Comparison of ENCODE assay signal across 16 cellular contexts in genomic region chr19:46764817-46765291, GRCh38. TPM values are rescaled to one million over a fixed set of nuclear protein-coding genes. Genes with fewer than 3 reads are reported as not detected.
DNase-seq lines count a peak whose midpoint lies in the region; ATAC-seq and TF ChIP-seq lines count a peak whose summit lies in the region.
"Had no signal": no experiment of that assay in that cellular context is flagged by ENCODE, and none has a peak within 500 bp of the region (broad histone marks: within the 10 kb centered on the region; RNA-seq: fewer than 3 reads in every experiment).

No MANE protein-coding gene starts in this region.

- no peaks in the 10 kb centered on the region for H3K36me3 ChIP-seq in adrenal gland (replicated peaks in 1 of 2)
- no peaks in the 10 kb centered on the region for H3K36me3 ChIP-seq in suprapubic skin

- no peak overlapping the region for H3K27ac Mint-ChIP-seq in T-cell
- no peak overlapping the region for H3K27ac Mint-ChIP-seq in activated CD4-positive, alpha-beta T cell treated with anti-CD3 and anti-CD28 coated beads, Interleukin-2, amount 10 ng/mL, durations not matched to agents 7 days and 5 days
- H3K27ac Mint-ChIP-seq: natural killer cell had no signal

- peak; percentile 69 for DNase-seq in DMS153 (lab: John Stamatoyannopoulos, UW)
- DNase-seq in DMS153 treated with DMSO at 0.1 percent for 48 hours (lab: John Stamatoyannopoulos, UW; ENCODE audit: unreplicated experiment): no peak
- peak in 6 of 7 donors; percentile 66 to 83 (median 74) for DNase-seq in adrenal gland
- DNase-seq in left colon: peak; percentile 72 to 89
- no peak for DNase-seq in suprapubic skin (ENCODE audit: low spot score in 2 of 2)
- DNase-seq in T-cell: no peak
- no peak for DNase-seq in activated CD4-positive, alpha-beta T cell treated with anti-CD3 and anti-CD28 coated beads, Interleukin-2, amount 10 ng/mL, durations not matched to agents 7 days and 5 days
- no peak for DNase-seq in GM13977 (ENCODE audit: low spot score)
- DNase-seq: activated effector memory CD4-positive, alpha-beta T cell treated with anti-CD3 and anti-CD28 coated beads, Interleukin-2, amount 50 U/mL, for 16 hours; DND-41; natural killer cell; NCI-H2081; NCI-H82; stimulated activated CD4-positive, alpha-beta T cell treated with anti-CD3 and anti-CD28 coated beads, Interleukin-1b, Interleukin-23, amount 100 ng/mL, for 48 hours had no signal

- H3K4me3 ChIP-seq in adrenal gland: no peak overlapping the region
- H3K4me3 ChIP-seq in suprapubic skin: no peak overlapping the region

- WGBS in adrenal gland, 4 donors: 41 to 55% (median 45%) methylated on average over 11 of the region's 11 CpGs
- 48% methylated on average over 10 of the region's 11 CpGs for WGBS in suprapubic skin

- no peak for TF ChIP-seq EP300 in suprapubic skin (IDR thresholded peaks at IDR 0.05)

- no peak overlapping the region for H3K4me3 Mint-ChIP-seq in T-cell
- H3K4me3 Mint-ChIP-seq in activated CD4-positive, alpha-beta T cell treated with anti-CD3 and anti-CD28 coated beads, Interleukin-2, amount 10 ng/mL, durations not matched to agents 7 days and 5 days: no peak overlapping the region
- H3K4me3 Mint-ChIP-seq: natural killer cell had no signal

- intact Hi-C loops in adrenal gland (cut with DNase I): loop anchor here in 1 of 2 donors (10.0 kb wide), 1 partner anchor 230 kb away; no protein-coding TSS in a partner anchor
- intact Hi-C loops in left colon (cut with DNase I, micrococcal nuclease): no loop called here

- TF ChIP-seq POLR2A in adrenal gland (IDR thresholded peaks at IDR 0.05): no peak
- no peak for TF ChIP-seq POLR2A in suprapubic skin (IDR thresholded peaks at IDR 0.05)

- no peaks in the 10 kb centered on the region for H3K27me3 Mint-ChIP-seq in T-cell
- no peaks in the 10 kb centered on the region for H3K27me3 Mint-ChIP-seq in activated CD4-positive, alpha-beta T cell treated with anti-CD3 and anti-CD28 coated beads, Interleukin-2, amount 10 ng/mL, durations not matched to agents 7 days and 5 days

- H3K4me1 Mint-ChIP-seq in T-cell: peaks cover 0 to 3% (median 2%) of the 10 kb centered on the region in 3 donors
- H3K4me1 Mint-ChIP-seq in activated CD4-positive, alpha-beta T cell treated with anti-CD3 and anti-CD28 coated beads, Interleukin-2, amount 10 ng/mL, durations not matched to agents 7 days and 5 days: peaks cover 2% of the 10 kb centered on the region

- no peaks in the 10 kb centered on the region for H3K9me3 Mint-ChIP-seq in T-cell
- no peaks in the 10 kb centered on the region for H3K9me3 Mint-ChIP-seq in activated CD4-positive, alpha-beta T cell treated with anti-CD3 and anti-CD28 coated beads, Interleukin-2, amount 10 ng/mL, durations not matched to agents 7 days and 5 days
- H3K9me3 Mint-ChIP-seq: natural killer cell had no signal

- no peaks in the 10 kb centered on the region for H3K27me3 ChIP-seq in adrenal gland
- no peaks in the 10 kb centered on the region for H3K27me3 ChIP-seq in suprapubic skin

- no peaks in the 10 kb centered on the region for H3K36me3 Mint-ChIP-seq in T-cell
- no peaks in the 10 kb centered on the region for H3K36me3 Mint-ChIP-seq in activated CD4-positive, alpha-beta T cell treated with anti-CD3 and anti-CD28 coated beads, Interleukin-2, amount 10 ng/mL, durations not matched to agents 7 days and 5 days (ENCODE audit: low read depth)
- H3K36me3 Mint-ChIP-seq: natural killer cell had no signal

- H3K27ac ChIP-seq in adrenal gland (no peak overlapping the region), suprapubic skin (peak overlapping the region; percentile 76)
- H3K27ac ChIP-seq: 22Rv1 had no signal

- in situ Hi-C loops in GM13977 (cut with MboI; ENCODE audit: low pct_unique_long_range_greater_than_20kb, low sequenced_read_pairs, unreplicated experiment): loop anchor here (5.0 kb wide), 1 partner anchor 77 kb away; no protein-coding TSS in a partner anchor

- H3K9me3 ChIP-seq in adrenal gland (replicated peaks in 1 of 3): no peaks in the 10 kb centered on the region
- no peaks in the 10 kb centered on the region for H3K9me3 ChIP-seq in suprapubic skin

- H3K4me1 ChIP-seq in adrenal gland (replicated peaks in 1 of 2): no peaks in the 10 kb centered on the region
- peaks cover 42% of the 10 kb centered on the region for H3K4me1 ChIP-seq in suprapubic skin

- CTCF ChIA-PET in T-cell (lab: Charles Lee): interaction anchor here (0.6 to 1.1 kb wide), 5 partner anchors 11 to 57 kb away, joined by 3 to 6 read pairs (median 5); no protein-coding TSS in a partner anchor
- CTCF ChIA-PET in activated CD4-positive, alpha-beta T cell treated with anti-CD3 and anti-CD28 coated beads, Interleukin-2, amount 10 ng/mL, durations not matched to agents 7 days and 5 days (lab: Charles Lee): interaction anchor here (1.2 to 2.0 kb wide), 4 partner anchors 12 to 76 kb away, joined by 3 to 10 read pairs (median 5); no protein-coding TSS in a partner anchor

- TF ChIP-seq CTCF in adrenal gland (IDR thresholded peaks at IDR 0.05) (no peak), suprapubic skin (IDR thresholded peaks at IDR 0.05) (no peak), GM13977 (IDR thresholded peaks at IDR 0.05; ENCODE audit: extremely low read depth, insufficient read depth, missing control alignments) (no peak)

- POLR2A ChIA-PET in T-cell (lab: Charles Lee): no interaction called here
- POLR2A ChIA-PET in activated CD4-positive, alpha-beta T cell treated with anti-CD3 and anti-CD28 coated beads, Interleukin-2, amount 10 ng/mL, durations not matched to agents 7 days and 5 days (lab: Charles Lee): interaction anchor here (0.6 to 0.7 kb wide), 2 partner anchors 8 to 85 kb away, joined by 8 to 12 read pairs; no protein-coding TSS in a partner anchor

- ATAC-seq in left colon: peak; percentile 87
- no peak for ATAC-seq in T-cell (replicated peaks in 1 of 4)
- ATAC-seq: natural killer cell, Panc1 had no signal

RNA-seq across cellular contexts. Expression of gene STRN4, which starts 18.6 kb away (rescaled TPM):
- total RNA-seq in adrenal gland (10 to 100 TPM; 46.6 to 85.7 (median 66.8) TPM), left colon (10 to 100 TPM; 69.2 to 74.9 TPM), suprapubic skin (10 to 100 TPM; 73.2 to 87.6 (median 81.1) TPM), T-cell (100 to 1,000 TPM in 3 of 5 donors, 10 to 100 TPM in 2; 85.2 to 123 (median 101) TPM)
- 10 to 100 TPM; 22.3 to 92.8 (median 65.3) TPM for polyA plus RNA-seq in adrenal gland
- total RNA-seq in activated CD4-positive, alpha-beta T cell treated with anti-CD3 and anti-CD28 coated beads, Interleukin-2, amount 10 ng/mL, durations not matched to agents 7 days and 5 days: 10 to 100 TPM; 77.9 to 86.4 TPM

RNA-seq across cellular contexts. Expression of gene FKRP, which starts 19.0 kb away (rescaled TPM):
- total RNA-seq in adrenal gland: 10 to 100 TPM in 7 of 8 donors, 1 to 10 TPM in 1; 9.6 to 31.2 (median 16.7) TPM
- 10 to 100 TPM in 2 of 3 donors, 1 to 10 TPM in 1; 5.5 to 19.1 (median 13.6) TPM for polyA plus RNA-seq in adrenal gland
- 10 to 100 TPM; 10.2 to 10.8 TPM for total RNA-seq in left colon
- total RNA-seq in suprapubic skin: 10 to 100 TPM in 1 of 4 donors, 1 to 10 TPM in 3; 7.1 to 15.2 (median 7.8) TPM
- total RNA-seq in T-cell: 10 to 100 TPM; 17.8 to 35.3 (median 23.6) TPM
- total RNA-seq in activated CD4-positive, alpha-beta T cell treated with anti-CD3 and anti-CD28 coated beads, Interleukin-2, amount 10 ng/mL, durations not matched to agents 7 days and 5 days: 10 to 100 TPM; 16.9 to 20.5 TPM

RNA-seq across cellular contexts. Expression of gene SLC1A5, which starts 23.5 kb away (rescaled TPM):
- total RNA-seq in adrenal gland (10 to 100 TPM; 16.6 to 56.9 (median 34.2) TPM), left colon (100 to 1,000 TPM in 1 of 2 donors, 10 to 100 TPM in 1; 88.5 to 145 TPM), suprapubic skin (100 to 1,000 TPM in 3 of 4 donors, 10 to 100 TPM in 1; 79.4 to 191 (median 131) TPM), T-cell (10 to 100 TPM in 4 of 5 donors, 1 to 10 TPM in 1; 7.6 to 50.5 (median 47.7) TPM)
- 10 to 100 TPM; 13.3 to 32.3 (median 14.7) TPM for polyA plus RNA-seq in adrenal gland
- total RNA-seq in activated CD4-positive, alpha-beta T cell treated with anti-CD3 and anti-CD28 coated beads, Interleukin-2, amount 10 ng/mL, durations not matched to agents 7 days and 5 days: 100 to 1,000 TPM; 104 to 108 TPM

RNA-seq across cellular contexts. Expression of gene PRKD2, which starts 47.9 kb away (rescaled TPM):
- total RNA-seq in adrenal gland (10 to 100 TPM; 11.5 to 37.0 (median 26.8) TPM), left colon (10 to 100 TPM; 62.5 to 64.4 TPM), suprapubic skin (100 to 1,000 TPM in 1 of 4 donors, 10 to 100 TPM in 3; 51.5 to 136 (median 61.2) TPM), T-cell (100 to 1,000 TPM; 121 to 145 (median 138) TPM)
- polyA plus RNA-seq in adrenal gland: 10 to 100 TPM in 2 of 3 donors, 1 to 10 TPM in 1; 6.8 to 77.1 (median 53.7) TPM
- total RNA-seq in activated CD4-positive, alpha-beta T cell treated with anti-CD3 and anti-CD28 coated beads, Interleukin-2, amount 10 ng/mL, durations not matched to agents 7 days and 5 days: 100 to 1,000 TPM; 175 to 178 TPM

Comparison
In these comparisons a context has a peak if more than half of its experiments do, and no peak if none do; other contexts are left out.
1. DNase-seq: peak in DMS153 (single experiment), adrenal gland (6 of 7) and left colon (2 of 2); none in DMS153 treated with DMSO at 0.1 percent for 48 hours (single experiment), suprapubic skin (0 of 2), T-cell (0 of 34), activated CD4-positive, alpha-beta T cell treated with anti-CD3 and anti-CD28 coated beads, Interleukin-2, amount 10 ng/mL, durations not matched to agents 7 days and 5 days (single experiment) and GM13977 (single experiment).